In genomic region chr5:145449794-145450193, GRCh38 we compare ENCODE assay signal across 22 cellular contexts.
DNase-seq lines count a peak whose midpoint lies in the region; TF ChIP-seq lines count a peak whose summit lies in the region.
"Had no signal": no experiment of that assay in that cellular context is flagged by ENCODE, and none has a peak within 500 bp of the region (broad histone marks: within the 10 kb centered on the region; RNA-seq: fewer than 3 reads in every experiment).

No MANE protein-coding gene starts in this region.

- no peak overlapping the region for H3K9ac ChIP-seq in MM.1S (ENCODE audit: low read length)

- POLR2A ChIA-PET in BJ (lab: Charles Lee) = no interaction called here

- H3K4me3 ChIP-seq in BJ (ENCODE audit: low read depth, low read length) (no peak overlapping the region), MM.1S (ENCODE audit: low read length) (no peak overlapping the region), osteoblast (ENCODE audit: insufficient read depth, low read length) (no peak overlapping the region)
- H3K4me3 ChIP-seq: adrenal gland, Peyer's patch, psoas muscle, tibial nerve had no signal

- H3K27me3 ChIP-seq in BJ (ENCODE audit: control insufficient read depth, insufficient read depth, low read length) = no peaks in the 10 kb centered on the region
- no peaks in the 10 kb centered on the region for H3K27me3 ChIP-seq in MM.1S (replicated peaks; ENCODE audit: insufficient read depth, low read length)
- H3K27me3 ChIP-seq in osteoblast (ENCODE audit: insufficient read depth, low read length) = no peaks in the 10 kb centered on the region
- H3K27me3 ChIP-seq: adrenal gland, Peyer's patch, tibial nerve had no signal

- H3K9me3 ChIP-seq in MM.1S (replicated peaks; ENCODE audit: insufficient read depth, low read length) = no peaks in the 10 kb centered on the region
- no peaks in the 10 kb centered on the region for H3K9me3 ChIP-seq in osteoblast (ENCODE audit: low read depth, low read length)
- H3K9me3 ChIP-seq: adrenal gland, Peyer's patch, psoas muscle had no signal

- H4K20me1 ChIP-seq in MM.1S (ENCODE audit: insufficient read depth, low read length) (no peaks in the 10 kb centered on the region), osteoblast (ENCODE audit: insufficient read depth, low read length) (no peaks in the 10 kb centered on the region)

- TF ChIP-seq CTCF in BJ (IDR thresholded peaks at IDR 0.05; ENCODE audit: insufficient read depth, low read depth, low read length) (0 out of 2 replicates have a peak, but pooled peaks have one; percentile 12), MM.1S (IDR thresholded peaks at IDR 0.05; ENCODE audit: low read length) (peak; percentile 26; the same call in 1 of the 2 replicates), osteoblast (IDR thresholded peaks at IDR 0.05; ENCODE audit: extremely low read depth, low read depth, low read length) (peak; percentile 33)

- no peaks in the 10 kb centered on the region for H3K79me2 ChIP-seq in MM.1S (ENCODE audit: low read length)
- no peaks in the 10 kb centered on the region for H3K79me2 ChIP-seq in osteoblast (ENCODE audit: insufficient read depth, low read length)

- H3K9me2 ChIP-seq in MM.1S (replicated peaks; ENCODE audit: insufficient read depth, low read length) = no peaks in the 10 kb centered on the region

- 0 out of 2 replicates have a peak, but pooled peaks cover 11% of the 10 kb centered on the region for H3K4me1 ChIP-seq in MM.1S (ENCODE audit: low read length)
- peaks cover 5% of the 10 kb centered on the region for H3K4me1 ChIP-seq in osteoblast (ENCODE audit: insufficient read depth, low read length)
- H3K4me1 ChIP-seq: adrenal gland, Peyer's patch, psoas muscle, tibial nerve had no signal

- DNase-seq in BJ (ENCODE audit: low read depth) (no peak), MM.1S (no peak), fibroblast of peridontal ligament (ENCODE audit: extremely low read depth) (peak; percentile 14), osteoblast (ENCODE audit: insufficient read length, low spot score, missing footprints) (no peak), T-helper 9 cell (no peak), SIG-M5 treated with dmso at 0.1 percent for 504 hours (lab: John Stamatoyannopoulos, UW; ENCODE audit: unreplicated experiment) (no peak)
- DNase-seq in activated T-cell treated with anti-CD3 and anti-CD28 coated beads, Interleukin-2, amount 50 U/mL, for 48 hours = no peak
- DNase-seq: activated CD4-positive, alpha-beta memory T cell treated with anti-CD3 and anti-CD28 coated beads, Interleukin-2, amount 10 ng/mL, durations not matched to agents 7 days and 5 days; activated CD4-positive, alpha-beta T cell treated with anti-CD3 and anti-CD28 coated beads for 1 hour; activated CD8-positive, alpha-beta memory T cell treated with anti-CD3 and anti-CD28 coated beads, Interleukin-2, amount 50 U/mL, for 4 hours; activated naive CD4-positive, alpha-beta T cell treated with anti-CD3 and anti-CD28 coated beads, Interleukin-2, amount 10 ng/mL, durations not matched to agents 7 days and 5 days; adrenal gland; islet precursor cell; KBM-7; NCI-H1417 treated with DMSO at 0.1 percent for 48 hours; NCI-H226; Peyer's patch; psoas muscle; SHP77; stimulated activated CD4-positive, alpha-beta T cell treated with anti-CD3 and anti-CD28 coated beads, Interleukin-4, amount 100 ng/mL, for 1 hour; T-helper 2 cell had no signal

- H3K4me2 ChIP-seq in MM.1S (ENCODE audit: low read depth, low read length) = no peak overlapping the region
- no peak overlapping the region for H3K4me2 ChIP-seq in osteoblast (ENCODE audit: insufficient read depth, low read length)

- H2AFZ ChIP-seq in MM.1S (ENCODE audit: low read length) (no peak overlapping the region), osteoblast (ENCODE audit: low read length) (peak overlapping the region; percentile 17)

- no peaks in the 10 kb centered on the region for H3F3A ChIP-seq in MM.1S (ENCODE audit: insufficient read depth, low read length)

- H3K27ac ChIP-seq in MM.1S (ENCODE audit: low read length) (no peak overlapping the region), osteoblast (ENCODE audit: low read depth, low read length) (no peak overlapping the region)
- H3K27ac ChIP-seq: adrenal gland, Peyer's patch, psoas muscle, tibial nerve had no signal

- CTCF ChIA-PET in BJ (lab: Yijun Ruan, JAX) = no interaction called here

- H3K36me3 ChIP-seq in BJ (ENCODE audit: control insufficient read depth, insufficient read depth, low read length) = no peaks in the 10 kb centered on the region
- no peaks in the 10 kb centered on the region for H3K36me3 ChIP-seq in MM.1S (replicated peaks; ENCODE audit: insufficient read depth, low read length)
- no peaks in the 10 kb centered on the region for H3K36me3 ChIP-seq in osteoblast (ENCODE audit: insufficient read depth, low read length)
- H3K36me3 ChIP-seq: adrenal gland, Peyer's patch, tibial nerve had no signal
